In genomic region chr5:128538249-128539037, GRCh38 we compare ENCODE assay signal across 1 cellular context.
TF ChIP-seq lines count a peak whose summit lies in the region.

No MANE protein-coding gene starts in this region.

TF ChIP-seq in HEK293, 187 proteins besides CTCF, POLR2A, EP300 and RAD21 (continued from another document and continues in another):
- peak; percentile 25; the same call in 1 of the 2 replicates for TF ChIP-seq ZNF18 (tag by site-specific recombination; IDR thresholded peaks at IDR 0.05)
- TF ChIP-seq SCRT1 (tag by site-specific recombination; IDR thresholded peaks at IDR 0.05; ENCODE audit: borderline replicate concordance) = no peak
- peak; percentile 70 for TF ChIP-seq WT1 (tag by site-specific recombination; IDR thresholded peaks at IDR 0.05)
- peak; percentile 85 for TF ChIP-seq ZXDB (tag by site-specific recombination; IDR thresholded peaks at IDR 0.05)
- peak; percentile 82 for TF ChIP-seq ZNF843 (tag by site-specific recombination; IDR thresholded peaks at IDR 0.05)
- no peak for TF ChIP-seq ZNF658 (tag by site-specific recombination; IDR thresholded peaks at IDR 0.05)
- peak; percentile 17; the same call in 1 of the 2 replicates for TF ChIP-seq ZIC2 (tag by site-specific recombination; IDR thresholded peaks at IDR 0.05)
- peak; percentile 75 for TF ChIP-seq ZFP69B (tag by site-specific recombination; IDR thresholded peaks at IDR 0.05)
- TF ChIP-seq GLI2 (tag by site-specific recombination; IDR thresholded peaks at IDR 0.05; ENCODE audit: borderline replicate concordance, low read depth) = no peak
- TF ChIP-seq RBAK (tag by site-specific recombination; IDR thresholded peaks at IDR 0.05) = no peak
- TF ChIP-seq ZBTB21 (tag by site-specific recombination; IDR thresholded peaks at IDR 0.05) = no peak; the same call in 1 of the 2 replicates
- TF ChIP-seq ZNF416 (tag by site-specific recombination; IDR thresholded peaks at IDR 0.05) = no peak
- peak; percentile 22; the same call in 1 of the 2 replicates for TF ChIP-seq ZNF10 (tag by site-specific recombination; IDR thresholded peaks at IDR 0.05)
- no peak for TF ChIP-seq ZNF214 (tag by site-specific recombination; IDR thresholded peaks at IDR 0.05; ENCODE audit: borderline replicate concordance)
- peak; percentile 45; the same call in 1 of the 2 replicates for TF ChIP-seq ZBTB7A (tag by site-specific recombination; IDR thresholded peaks at IDR 0.05; ENCODE audit: low read depth)
- no peak for TF ChIP-seq ZNF654 (tag by site-specific recombination; IDR thresholded peaks at IDR 0.05; ENCODE audit: low read depth)
- no peak for TF ChIP-seq ZNF549 (tag by site-specific recombination; IDR thresholded peaks at IDR 0.05)
- TF ChIP-seq KLF16 (tag by site-specific recombination; IDR thresholded peaks at IDR 0.05) = peak; percentile 96
- TF ChIP-seq ZNF449 (tag by site-specific recombination; IDR thresholded peaks at IDR 0.05) = peak; percentile 22
- TF ChIP-seq GLIS1 (tag by site-specific recombination; IDR thresholded peaks at IDR 0.05) = peak; percentile 14
- no peak for TF ChIP-seq AEBP2 (tag by site-specific recombination; IDR thresholded peaks at IDR 0.05; ENCODE audit: borderline replicate concordance)
- TF ChIP-seq, protein P1, sequence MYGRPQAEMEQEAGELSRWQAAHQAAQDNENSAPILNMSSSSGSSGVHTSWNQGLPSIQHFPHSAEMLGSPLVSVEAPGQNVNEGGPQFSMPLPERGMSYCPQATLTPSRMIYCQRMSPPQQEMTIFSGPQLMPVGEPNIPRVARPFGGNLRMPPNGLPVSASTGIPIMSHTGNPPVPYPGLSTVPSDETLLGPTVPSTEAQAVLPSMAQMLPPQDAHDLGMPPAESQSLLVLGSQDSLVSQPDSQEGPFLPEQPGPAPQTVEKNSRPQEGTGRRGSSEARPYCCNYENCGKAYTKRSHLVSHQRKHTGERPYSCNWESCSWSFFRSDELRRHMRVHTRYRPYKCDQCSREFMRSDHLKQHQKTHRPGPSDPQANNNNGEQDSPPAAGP (tag by site-specific recombination; IDR thresholded peaks at IDR 0.05) = peak; percentile 64
- peak; percentile 64; the same call in 1 of the 2 replicates for TF ChIP-seq REPIN1 (tag by site-specific recombination; IDR thresholded peaks at IDR 0.05; ENCODE audit: low read depth)
- TF ChIP-seq ZNF704 (tag by site-specific recombination; IDR thresholded peaks at IDR 0.05) = no peak
- no peak for TF ChIP-seq ZNF521 (tag by site-specific recombination; IDR thresholded peaks at IDR 0.05)
- no peak for TF ChIP-seq ZNF48 (tag by site-specific recombination; IDR thresholded peaks at IDR 0.05)
- TF ChIP-seq, protein P2, sequence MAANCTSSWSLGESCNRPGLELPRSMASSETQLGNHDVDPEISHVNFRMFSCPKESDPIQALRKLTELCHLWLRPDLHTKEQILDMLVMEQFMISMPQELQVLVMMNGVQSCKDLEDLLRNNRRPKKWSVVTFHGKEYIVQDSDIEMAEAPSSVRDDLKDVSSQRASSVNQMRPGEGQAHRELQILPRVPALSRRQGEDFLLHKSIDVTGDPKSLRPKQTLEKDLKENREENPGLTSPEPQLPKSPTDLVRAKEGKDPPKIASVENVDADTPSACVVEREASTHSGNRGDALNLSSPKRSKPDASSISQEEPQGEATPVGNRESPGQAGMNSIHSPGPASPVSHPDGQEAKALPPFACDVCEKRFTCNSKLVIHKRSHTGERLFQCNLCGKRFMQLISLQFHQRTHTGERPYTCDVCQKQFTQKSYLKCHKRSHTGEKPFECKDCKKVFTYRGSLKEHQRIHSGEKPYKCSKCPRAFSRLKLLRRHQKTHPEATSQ (tag by site-specific recombination; IDR thresholded peaks at IDR 0.05) = no peak
- TF ChIP-seq ZNF24 (tag by site-specific recombination; IDR thresholded peaks at IDR 0.05) = peak; percentile 56
- TF ChIP-seq ZNF561 (tag by site-specific recombination; IDR thresholded peaks at IDR 0.05; ENCODE audit: borderline replicate concordance) = 0 out of 2 replicates have a peak, but pooled peaks have one; percentile 11
- TF ChIP-seq TSHZ1 (tag by site-specific recombination; IDR thresholded peaks at IDR 0.05; ENCODE audit: borderline replicate concordance) = no peak; the same call in 1 of the 2 replicates
- peak; percentile 90 for TF ChIP-seq ZBTB8A (tag by site-specific recombination; IDR thresholded peaks at IDR 0.05)
- peak; percentile 68 for TF ChIP-seq ZNF610 (tag by site-specific recombination; IDR thresholded peaks at IDR 0.05; ENCODE audit: borderline replicate concordance)
- no peak for TF ChIP-seq ZNF560 (tag by site-specific recombination; IDR thresholded peaks at IDR 0.05; ENCODE audit: borderline replicate concordance)
- no peak for TF ChIP-seq ZNF473 (tag by site-specific recombination; IDR thresholded peaks at IDR 0.05)
- TF ChIP-seq BCL6B (tag by site-specific recombination; IDR thresholded peaks at IDR 0.05) = no peak
- peak; percentile 75; the same call in 1 of the 2 replicates for TF ChIP-seq ZNF202 (tag by site-specific recombination; IDR thresholded peaks at IDR 0.05; ENCODE audit: borderline replicate concordance)
- no peak for TF ChIP-seq ZNF121 (tag by site-specific recombination; IDR thresholded peaks at IDR 0.05)
- TF ChIP-seq ZNF221 (tag by site-specific recombination; IDR thresholded peaks at IDR 0.05; ENCODE audit: borderline replicate concordance) = no peak
- TF ChIP-seq ZNF157 (tag by site-specific recombination; IDR thresholded peaks at IDR 0.05) = peak; percentile 21; the same call in 1 of the 2 replicates
- no peak; the same call in 1 of the 2 replicates for TF ChIP-seq BCL11B (tag by site-specific recombination; IDR thresholded peaks at IDR 0.05; ENCODE audit: low read depth)
- TF ChIP-seq ZNF555 (tag by site-specific recombination; conservative IDR thresholded peaks at IDR 0.05) = no peak
- 0 out of 2 replicates have a peak, but pooled peaks have one; percentile 52 for TF ChIP-seq ZNF600 (tag by site-specific recombination; IDR thresholded peaks at IDR 0.05)
- TF ChIP-seq ZNF239 (tag by site-specific recombination; IDR thresholded peaks at IDR 0.05) = 0 out of 2 replicates have a peak, but pooled peaks have one; percentile 34
- TF ChIP-seq ZNF707 (tag by site-specific recombination; IDR thresholded peaks at IDR 0.05) = no peak
- peak; percentile 27; the same call in 1 of the 2 replicates for TF ChIP-seq GFI1B (tag by site-specific recombination; IDR thresholded peaks at IDR 0.05)
- peak; percentile 37; the same call in 1 of the 2 replicates for TF ChIP-seq FEZF1 (tag by site-specific recombination; IDR thresholded peaks at IDR 0.05)
- peak; percentile 31; the same call in 1 of the 2 replicates for TF ChIP-seq ZNF394 (tag by site-specific recombination; IDR thresholded peaks at IDR 0.05; ENCODE audit: borderline replicate concordance)
- TF ChIP-seq PRDM1 (tag by site-specific recombination; IDR thresholded peaks at IDR 0.05) = peak; percentile 60
- TF ChIP-seq ZNF776 (tag by site-specific recombination; IDR thresholded peaks at IDR 0.05; ENCODE audit: borderline replicate concordance) = no peak
- 0 out of 2 replicates have a peak, but pooled peaks have one; percentile 26 for TF ChIP-seq ZNF580 (tag by site-specific recombination; IDR thresholded peaks at IDR 0.05)
- TF ChIP-seq ZNF398 (tag by site-specific recombination; IDR thresholded peaks at IDR 0.05) = peak; percentile 100
- peak; percentile 77 for TF ChIP-seq KLF1 (tag by site-specific recombination; IDR thresholded peaks at IDR 0.05)
